ENCODE assay signal across 17 cellular contexts in the genomic region with DNA sequence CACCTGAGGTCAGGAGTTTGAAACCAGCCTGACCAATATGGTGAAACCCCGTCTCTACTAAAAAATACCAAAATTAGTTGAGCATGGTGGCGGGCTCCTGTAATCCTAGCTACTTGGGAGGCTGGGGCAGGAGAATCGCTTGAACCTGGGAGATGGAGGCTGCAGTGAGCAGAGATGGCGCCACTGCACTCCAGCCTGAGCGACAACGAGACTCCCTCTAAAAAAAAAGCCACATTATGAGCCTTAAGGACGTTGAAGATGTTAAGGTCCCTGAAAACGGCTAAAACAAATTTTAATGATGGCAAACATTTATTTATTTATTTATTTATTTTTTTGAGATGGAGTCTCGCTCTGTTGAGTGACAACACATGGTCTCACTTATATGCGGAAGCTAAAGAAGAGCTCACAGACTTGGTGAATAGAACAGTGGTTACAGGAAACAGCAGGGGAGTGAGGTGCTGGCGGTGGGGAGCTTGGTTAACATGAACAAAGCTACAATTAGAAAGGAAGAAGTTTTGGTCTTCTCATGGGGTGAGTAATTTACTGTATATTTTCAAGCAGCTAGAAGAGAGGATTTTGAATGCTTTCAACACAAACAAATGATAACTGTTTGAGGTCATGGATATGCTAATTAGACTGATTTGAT. TPM values are rescaled to one million over a fixed set of nuclear protein-coding genes. Genes with fewer than 3 reads are reported as not detected.
DNase-seq lines count a peak whose midpoint lies in the region; ATAC-seq and TF ChIP-seq lines count a peak whose summit lies in the region.
"Had no signal": no experiment of that assay in that cellular context is flagged by ENCODE, and none has a peak within 500 bp of the region (broad histone marks: within the 10 kb centered on the region; RNA-seq: fewer than 3 reads in every experiment).

No MANE protein-coding gene starts in this region.

- H3K4me3 Mint-ChIP-seq in activated CD4-positive, alpha-beta T cell treated with anti-CD3 and anti-CD28 coated beads, Interleukin-2, amount 10 ng/mL, durations not matched to agents 24 days and 14 days, result no peak overlapping the region
- no peak overlapping the region for H3K4me3 Mint-ChIP-seq in WTC11

- peak; percentile 60 for DNase-seq in activated CD4-positive, alpha-beta T cell treated with anti-CD3 and anti-CD28 coated beads, Interleukin-2, amount 10 ng/mL, durations not matched to agents 24 days and 14 days
- no peak for DNase-seq in activated CD4-positive, alpha-beta T cell treated with anti-CD3 and anti-CD28 coated beads, Interleukin-2, amount 50 U/mL, for 4 hours
- no peak for DNase-seq in WTC11 (ENCODE audit: low spot score)
- peak; percentile 25 for DNase-seq in central memory CD4-positive, alpha-beta T cell
- DNase-seq in stimulated activated CD8-positive, alpha-beta memory T cell treated with anti-CD3 and anti-CD28 coated beads, Interleukin-4, amount 100 ng/mL, for 48 hours, result peak; percentile 33
- DNase-seq in stimulated activated naive CD4-positive, alpha-beta T cell treated with Interleukin-2 at 50 U/mL for 16 hours (lab: John Stamatoyannopoulos, UW), result no peak
- no peak for DNase-seq in NCI-H345 (lab: John Stamatoyannopoulos, UW)
- DNase-seq: effector CD8-positive, alpha-beta T cell; HCEC 1CT; NCI-H1417; NCI-H2227 treated with DMSO at 0.1 percent for 48 hours; testis had no signal

- intact Hi-C loops in activated CD4-positive, alpha-beta T cell treated with anti-CD3 and anti-CD28 coated beads, Interleukin-2, amount 10 ng/mL, durations not matched to agents 24 days and 14 days (cut with micrococcal nuclease), result no loop called here

- H3K36me3 Mint-ChIP-seq in activated CD4-positive, alpha-beta T cell treated with anti-CD3 and anti-CD28 coated beads, Interleukin-2, amount 10 ng/mL, durations not matched to agents 24 days and 14 days (ENCODE audit: low read depth), result no peaks in the 10 kb centered on the region
- H3K36me3 Mint-ChIP-seq in WTC11, result peaks cover 2% of the 10 kb centered on the region; the same call in 1 of the 2 replicates

- CTCF ChIA-PET in WTC11 (lab: Charles Lee), result interaction anchor here (0.8 to 1.9 kb wide), 8 partner anchors 13 to 232 kb away, joined by 3 to 10 read pairs (median 3); no protein-coding TSS in a partner anchor

- no peak overlapping the region for H3K27ac Mint-ChIP-seq in activated CD4-positive, alpha-beta T cell treated with anti-CD3 and anti-CD28 coated beads, Interleukin-2, amount 10 ng/mL, durations not matched to agents 24 days and 14 days
- H3K27ac Mint-ChIP-seq in WTC11, result peak overlapping the region; percentile 82

- no peaks in the 10 kb centered on the region for H3K9me3 Mint-ChIP-seq in activated CD4-positive, alpha-beta T cell treated with anti-CD3 and anti-CD28 coated beads, Interleukin-2, amount 10 ng/mL, durations not matched to agents 24 days and 14 days
- peaks cover 3% of the 10 kb centered on the region; the same call in 1 of the 2 replicates for H3K9me3 Mint-ChIP-seq in WTC11

- peak; percentile 72 for ATAC-seq in WTC11
- ATAC-seq in HG02759 (IDR thresholded peaks at IDR 0.05; ENCODE audit: unreplicated experiment), result no peak
- ATAC-seq: A549 had no signal

- POLR2A ChIA-PET in WTC11 (lab: Charles Lee), result no interaction called here

- H3K4me1 Mint-ChIP-seq in activated CD4-positive, alpha-beta T cell treated with anti-CD3 and anti-CD28 coated beads, Interleukin-2, amount 10 ng/mL, durations not matched to agents 24 days and 14 days, result peaks cover 8% of the 10 kb centered on the region
- H3K4me1 Mint-ChIP-seq in WTC11, result peaks cover 15% of the 10 kb centered on the region

- no peak for TF ChIP-seq CTCF in WTC11 (IDR thresholded peaks at IDR 0.05)

- peaks cover 2% of the 10 kb centered on the region for H3K27me3 Mint-ChIP-seq in activated CD4-positive, alpha-beta T cell treated with anti-CD3 and anti-CD28 coated beads, Interleukin-2, amount 10 ng/mL, durations not matched to agents 24 days and 14 days
- no peaks in the 10 kb centered on the region for H3K27me3 Mint-ChIP-seq in WTC11 (ENCODE audit: low read depth)

TF ChIP-seq in WTC11, 78 proteins besides CTCF, POLR2A, EP300 and RAD21:
- TF ChIP-seq GRHL2 (CRISPR knock-in tag; IDR thresholded peaks at IDR 0.05; ENCODE audit: insufficient replicate concordance, severe bottlenecking) (no peak), GTF2I (CRISPR knock-in tag; conservative IDR thresholded peaks at IDR 0.05) (0 out of 2 replicates have a peak, but pooled peaks have one; percentile 27), ZNF121 (CRISPR knock-in tag; IDR thresholded peaks at IDR 0.05) (no peak), NR3C1 (CRISPR knock-in tag; conservative IDR thresholded peaks at IDR 0.05; ENCODE audit: low read depth) (no peak)
TF ChIP-seq in WTC11: peak in this region for 1.

RNA-seq across cellular contexts. Expression of a gene that starts 47.1 kb away (rescaled TPM):
- total RNA-seq in activated CD4-positive, alpha-beta T cell treated with anti-CD3 and anti-CD28 coated beads, Interleukin-2, amount 10 ng/mL, durations not matched to agents 24 days and 14 days, result 0.58 and 1.1 TPM in 2 replicates
- total RNA-seq in WTC11 (2021), result 1.2 to 1.6 TPM (median 1.4 TPM) in 3 replicates
- total RNA-seq: mononuclear cell, SK-MEL-5, skeletal muscle tissue had no signal

Comparison
In these comparisons a context has a peak if more than half of its experiments do, and no peak if none do; other contexts are left out.
1. DNase-seq: peak in activated CD4-positive, alpha-beta T cell treated with anti-CD3 and anti-CD28 coated beads, Interleukin-2, amount 10 ng/mL, durations not matched to agents 24 days and 14 days (single experiment), central memory CD4-positive, alpha-beta T cell (single experiment) and stimulated activated CD8-positive, alpha-beta memory T cell treated with anti-CD3 and anti-CD28 coated beads, Interleukin-4, amount 100 ng/mL, for 48 hours (single experiment); none in activated CD4-positive, alpha-beta T cell treated with anti-CD3 and anti-CD28 coated beads, Interleukin-2, amount 50 U/mL, for 4 hours (0 of 2), WTC11 (single experiment), stimulated activated naive CD4-positive, alpha-beta T cell treated with Interleukin-2 at 50 U/mL for 16 hours (single experiment) and NCI-H345 (single experiment).